Comparison of ENCODE assay signal across 25 cellular contexts in the genomic region with DNA sequence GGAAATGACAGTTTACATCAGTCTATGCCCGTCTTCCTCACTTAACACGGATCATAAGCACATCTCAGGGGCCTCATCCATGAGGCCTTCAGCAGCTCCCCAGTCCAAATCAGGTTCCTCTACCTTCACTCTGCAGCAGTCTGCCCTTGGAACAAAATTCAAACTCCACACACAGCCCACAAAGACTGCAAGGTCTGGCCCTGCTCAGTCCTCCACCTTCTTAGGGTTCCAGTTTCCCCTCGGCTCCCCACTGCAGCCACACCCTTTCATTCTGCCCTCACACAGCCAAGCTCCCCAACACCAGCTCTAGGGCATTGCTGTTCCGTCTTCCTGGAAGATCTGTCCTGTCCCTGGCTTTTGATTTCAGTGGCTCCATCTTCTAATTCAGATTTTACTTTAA.
A peak's percentile ranks its signal among the peaks of the same experiment; 100 is the strongest.
DNase-seq lines count a peak whose midpoint lies in the region; ATAC-seq, FAIRE-seq and TF ChIP-seq lines count a peak whose summit lies in the region.
"Had no signal": no experiment of that assay in that cellular context is flagged by ENCODE, and none has a peak within 500 bp of the region (broad histone marks: within the 10 kb centered on the region; RNA-seq: fewer than 3 reads in every experiment).

No MANE protein-coding gene starts in this region.

- H3K4ac ChIP-seq in IMR-90 (ENCODE audit: low read depth, low read length): no peak overlapping the region

- intact Hi-C loops in IMR-90 (cut with micrococcal nuclease) (no loop called here), kidney (cut with DNase I) (no loop called here), posterior vena cava (cut with DNase I) (no loop called here)

- no peak overlapping the region for H3K56ac ChIP-seq in IMR-90 (ENCODE audit: extremely low read depth, insufficient read depth, low read length)

- peaks cover 3% of the 10 kb centered on the region for H3K27me3 ChIP-seq in IMR-90 (ENCODE audit: control insufficient read depth, insufficient read depth, low read length)
- H3K27me3 ChIP-seq: BLaER1 treated with 17β-estradiol and CSF1 and Interleukin-3, amounts not matched to agents 10 nM and 100 nM had no signal

- no peak overlapping the region for H2BK5ac ChIP-seq in IMR-90 (ENCODE audit: low read depth, low read length, poor library complexity, severe bottlenecking)

- peak overlapping the region; percentile 14 for H3K27ac Mint-ChIP-seq in nephron progenitor cell
- H3K27ac Mint-ChIP-seq: B cell; CD4-positive, alpha-beta T cell; CD8-positive, alpha-beta T cell had no signal

- no peaks in the 10 kb centered on the region for H3K36me3 Mint-ChIP-seq in nephron progenitor cell (ENCODE audit: low read depth)
- H3K36me3 Mint-ChIP-seq: CD8-positive, alpha-beta T cell had no signal

- POLR2A ChIA-PET in IMR-90 (lab: Charles Lee; ENCODE audit: unreplicated experiment): no interaction called here

- H3K4me3 Mint-ChIP-seq in nephron progenitor cell: no peak overlapping the region
- H3K4me3 Mint-ChIP-seq: B cell; CD4-positive, alpha-beta T cell; CD8-positive, alpha-beta T cell had no signal

- in situ Hi-C loops in IMR-90 (cut with MboI; ENCODE audit: low sequenced_read_pairs): no loop called here

- H3K9me1 ChIP-seq in IMR-90 (ENCODE audit: insufficient read depth, low read length): no peaks in the 10 kb centered on the region

- no peak overlapping the region for H4K91ac ChIP-seq in IMR-90 (ENCODE audit: insufficient read depth, low read depth, low read length)

- H3K4me3 ChIP-seq in IMR-90 (ENCODE audit: insufficient read depth, low read depth, low read length) (no peak overlapping the region), kidney (ENCODE audit: low read length in 2 of 2) (no peak overlapping the region)
- H3K4me3 ChIP-seq: BLaER1 treated with 17β-estradiol and CSF1 and Interleukin-3, amounts not matched to agents 10 nM and 100 nM had no signal

- H3K4me2 ChIP-seq in IMR-90 (ENCODE audit: low read depth, low read length): no peak overlapping the region

- no peak overlapping the region for H3K23ac ChIP-seq in IMR-90 (ENCODE audit: low read depth, low read length)

- peak overlapping the region; percentile 42 for H2AK9ac ChIP-seq in IMR-90 (replicated peaks; ENCODE audit: low read depth, low read length, poor library complexity)

- H3K4me1 Mint-ChIP-seq in nephron progenitor cell: peaks cover 18% of the 10 kb centered on the region
- H3K4me1 Mint-ChIP-seq: B cell had no signal

- H3K9me3 Mint-ChIP-seq in nephron progenitor cell: peaks cover 7% of the 10 kb centered on the region
- H3K9me3 Mint-ChIP-seq: CD4-positive, alpha-beta T cell; CD8-positive, alpha-beta T cell had no signal

- H4K20me1 ChIP-seq in IMR-90 (ENCODE audit: insufficient read depth, low read length): no peaks in the 10 kb centered on the region

- H3K4me1 ChIP-seq in IMR-90 (ENCODE audit: control insufficient read depth, insufficient read depth, low read length) (no peaks in the 10 kb centered on the region), kidney (ENCODE audit: control insufficient read depth in 1 of 2, insufficient read depth in 1 of 2, low read depth in 1 of 2, low read length in 2 of 2) (no peaks in the 10 kb centered on the region)
- H3K4me1 ChIP-seq: Caco-2 had no signal

- no peak overlapping the region for H3K14ac ChIP-seq in IMR-90 (replicated peaks; ENCODE audit: low read depth, low read length)

- CTCF ChIA-PET in IMR-90 (lab: Yijun Ruan, JAX): no interaction called here

- FAIRE-seq in kidney (lab: Jason Lieb, UNC): no peak
- FAIRE-seq: A204.1, D721Med, G401.6, GM12891, GM19239 had no signal

- DNase-seq in IMR-90 (no peak), kidney (peak; percentile 12), nephron progenitor cell (no peak), posterior vena cava (ENCODE audit: low spot score) (peak; percentile 34), germinal center (ENCODE audit: low spot score) (no peak), AG08396 (ENCODE audit: low spot score) (no peak), NCI-H2107 treated with DMSO at 0.1 percent for 48 hours (lab: John Stamatoyannopoulos, UW; ENCODE audit: unreplicated experiment) (no peak)
- DNase-seq: 8988T; ACHN; AML-193; Caco-2; Calu3; CD4-positive, alpha-beta T cell; CD8-positive, alpha-beta T cell; DMS79 treated with DMSO at 0.1 percent for 48 hours; GF-D8 had no signal

- no peak overlapping the region for H2AFZ ChIP-seq in IMR-90 (replicated peaks; ENCODE audit: low read length, poor library complexity)

- no TSS peak for BruUV-seq in IMR-90 (replicated peaks; lab: Mats Ljungman, UMichigan)

- dilution Hi-C loops in IMR-90 (cut with HindIII; ENCODE audit: low sequenced_read_pairs, unreplicated experiment): no loop called here

- H3K36me3 ChIP-seq in IMR-90 (ENCODE audit: control insufficient read depth, insufficient read depth, low read length) (no peaks in the 10 kb centered on the region), kidney (ENCODE audit: control insufficient read depth in 1 of 2, insufficient read depth in 2 of 2, low read length in 2 of 2) (no peaks in the 10 kb centered on the region)
- H3K36me3 ChIP-seq: BLaER1 treated with 17β-estradiol and CSF1 and Interleukin-3, amounts not matched to agents 10 nM and 100 nM had no signal

- H3K18ac ChIP-seq in IMR-90 (ENCODE audit: low read depth, low read length): no peak overlapping the region

- no peak overlapping the region for H3K9ac ChIP-seq in IMR-90 (ENCODE audit: low read depth, low read length)
- no peak overlapping the region for H3K9ac ChIP-seq in kidney (ENCODE audit: low read length in 2 of 2)
- H3K9ac ChIP-seq: BLaER1 treated with 17β-estradiol and CSF1 and Interleukin-3, amounts not matched to agents 10 nM and 100 nM had no signal

- no peak for TF ChIP-seq POLR2A in IMR-90 (IDR thresholded peaks at IDR 0.05; ENCODE audit: low read depth, low read length)

- no peak overlapping the region for H4K5ac ChIP-seq in IMR-90 (ENCODE audit: low read depth, low read length)

- H2BK20ac ChIP-seq in IMR-90 (ENCODE audit: low read depth, low read length): no peak overlapping the region

- no peak for TF ChIP-seq CTCF in IMR-90 (conservative IDR thresholded peaks at IDR 0.05; ENCODE audit: low read depth, low read length)
- no peak for TF ChIP-seq CTCF in kidney (IDR thresholded peaks at IDR 0.05; ENCODE audit: borderline replicate concordance, extremely low read depth, insufficient read depth)
- no peak for TF ChIP-seq CTCF in nephron progenitor cell (IDR thresholded peaks at IDR 0.05)

- TF ChIP-seq RAD21 in IMR-90 (IDR thresholded peaks at IDR 0.05; ENCODE audit: low read length): no peak

- no peak overlapping the region for H3K27ac ChIP-seq in IMR-90 (ENCODE audit: insufficient read depth, low read length)
- H3K27ac ChIP-seq in kidney (ENCODE audit: low read depth in 2 of 2, low read length in 2 of 2): no peak overlapping the region
- H3K27ac ChIP-seq: BLaER1 treated with 17β-estradiol and CSF1 and Interleukin-3, amounts not matched to agents 10 nM and 100 nM; C4-2B had no signal

- no peaks in the 10 kb centered on the region for H3K79me1 ChIP-seq in IMR-90 (ENCODE audit: low read depth in 1 of 2, low read length in 2 of 2)

- H2BK15ac ChIP-seq in IMR-90 (ENCODE audit: low read depth, low read length): no peak overlapping the region

- H3K9me3 ChIP-seq in IMR-90 (ENCODE audit: control insufficient read depth, insufficient read depth, low read length): no peaks in the 10 kb centered on the region
- H3K9me3 ChIP-seq in kidney (ENCODE audit: control insufficient read depth in 1 of 2, low read length in 2 of 2): no peaks in the 10 kb centered on the region
- H3K9me3 ChIP-seq: Caco-2 had no signal

- H2AK5ac ChIP-seq in IMR-90 (ENCODE audit: low read depth, low read length): no peak overlapping the region

- WGBS in IMR-90 (ENCODE audit: extremely low coverage in 2 of 2, insufficient read length in 1 of 2), 2 experiments: 49% methylated on average over 4 of the region's 4 CpGs; no CpG with 5 or more reads in 1 of the 2 experiments

- H4K8ac ChIP-seq in IMR-90 (ENCODE audit: low read depth in 2 of 2, low read length in 2 of 2): no peak overlapping the region

- ATAC-seq in IMR-90 (ENCODE audit: low read depth): no peak
- ATAC-seq in GM21576 (IDR thresholded peaks at IDR 0.05; ENCODE audit: unreplicated experiment): no peak
- ATAC-seq: CD8-positive, alpha-beta T cell had no signal

- H3K27me3 Mint-ChIP-seq in nephron progenitor cell (ENCODE audit: low read depth, poor library complexity): peaks cover 21% of the 10 kb centered on the region
- H3K27me3 Mint-ChIP-seq: CD4-positive, alpha-beta T cell had no signal

- no peak overlapping the region for H2BK120ac ChIP-seq in IMR-90 (ENCODE audit: low read depth, low read length)

TF ChIP-seq in IMR-90, 13 proteins besides CTCF, POLR2A, EP300 and RAD21:
- TF ChIP-seq RCOR1 (IDR thresholded peaks at IDR 0.05; ENCODE audit: insufficient replicate concordance, low read length) (no peak), FOS (IDR thresholded peaks at IDR 0.05; ENCODE audit: low read depth, low read length) (no peak), MXI1 (IDR thresholded peaks at IDR 0.05; ENCODE audit: borderline replicate concordance, low read depth, low read length) (no peak), SMC3 (IDR thresholded peaks at IDR 0.05; ENCODE audit: low read depth, low read length) (no peak), CHD1 (IDR thresholded peaks at IDR 0.05; ENCODE audit: low read depth, low read length) (no peak), RFX5 (IDR thresholded peaks at IDR 0.05; ENCODE audit: low read depth, low read length) (no peak), CEBPB (IDR thresholded peaks at IDR 0.05; ENCODE audit: low read depth, low read length) (no peak)
- TF ChIP-seq, protein P1, sequence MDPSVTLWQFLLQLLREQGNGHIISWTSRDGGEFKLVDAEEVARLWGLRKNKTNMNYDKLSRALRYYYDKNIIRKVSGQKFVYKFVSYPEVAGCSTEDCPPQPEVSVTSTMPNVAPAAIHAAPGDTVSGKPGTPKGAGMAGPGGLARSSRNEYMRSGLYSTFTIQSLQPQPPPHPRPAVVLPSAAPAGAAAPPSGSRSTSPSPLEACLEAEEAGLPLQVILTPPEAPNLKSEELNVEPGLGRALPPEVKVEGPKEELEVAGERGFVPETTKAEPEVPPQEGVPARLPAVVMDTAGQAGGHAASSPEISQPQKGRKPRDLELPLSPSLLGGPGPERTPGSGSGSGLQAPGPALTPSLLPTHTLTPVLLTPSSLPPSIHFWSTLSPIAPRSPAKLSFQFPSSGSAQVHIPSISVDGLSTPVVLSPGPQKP (IDR thresholded peaks at IDR 0.05; ENCODE audit: borderline replicate concordance, low read depth, low read length): no peak
- TF ChIP-seq, protein P2, sequence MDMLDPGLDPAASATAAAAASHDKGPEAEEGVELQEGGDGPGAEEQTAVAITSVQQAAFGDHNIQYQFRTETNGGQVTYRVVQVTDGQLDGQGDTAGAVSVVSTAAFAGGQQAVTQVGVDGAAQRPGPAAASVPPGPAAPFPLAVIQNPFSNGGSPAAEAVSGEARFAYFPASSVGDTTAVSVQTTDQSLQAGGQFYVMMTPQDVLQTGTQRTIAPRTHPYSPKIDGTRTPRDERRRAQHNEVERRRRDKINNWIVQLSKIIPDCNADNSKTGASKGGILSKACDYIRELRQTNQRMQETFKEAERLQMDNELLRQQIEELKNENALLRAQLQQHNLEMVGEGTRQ (IDR thresholded peaks at IDR 0.05; ENCODE audit: low read depth, low read length): no peak

Comparison
In these comparisons a context has a peak if more than half of its experiments do, and no peak if none do; other contexts are left out.
1. DNase-seq: peak in kidney (single experiment) and posterior vena cava (single experiment); none in IMR-90 (single experiment), nephron progenitor cell (single experiment), germinal center (single experiment), AG08396 (single experiment) and NCI-H2107 treated with DMSO at 0.1 percent for 48 hours (single experiment).